ENCODE assay signal across 11 cellular contexts in genomic region chr7:867406-868188, GRCh38. TPM values are rescaled to one million over a fixed set of nuclear protein-coding genes. Genes with fewer than 3 reads are reported as not detected.
A peak's percentile ranks its signal among the peaks of the same experiment; 100 is the strongest.
DNase-seq lines count a peak whose midpoint lies in the region; ATAC-seq, FAIRE-seq and TF ChIP-seq lines count a peak whose summit lies in the region.
"Had no signal": no experiment of that assay in that cellular context is flagged by ENCODE, and none has a peak within 500 bp of the region (broad histone marks: within the 10 kb centered on the region; RNA-seq: fewer than 3 reads in every experiment).

No MANE protein-coding gene starts in this region.

- intact Hi-C loops in lower lobe of right lung (cut with DNase I), result no loop called here
- intact Hi-C loops in upper lobe of right lung (cut with DNase I), result no loop called here

- H3K9me3 ChIP-seq in MG63, result no peaks in the 10 kb centered on the region
- H3K9me3 ChIP-seq in lower lobe of right lung, result no peaks in the 10 kb centered on the region
- no peaks in the 10 kb centered on the region for H3K9me3 ChIP-seq in upper lobe of right lung
- H3K9me3 ChIP-seq: neutrophil, SJSA1 had no signal

- no peaks in the 10 kb centered on the region for H3K9me3 Mint-ChIP-seq in stimulated activated memory B cell treated with anti-CD40 and anti-IgM and Interleukin-4, amounts not matched to agents 10 μg/mL and 1 μg/mL and 100 μg/mL, for 72 hours
- H3K9me3 Mint-ChIP-seq: activated naive CD4-positive, alpha-beta T cell treated with anti-CD3 and anti-CD28 coated beads, Interleukin-2, amount 50 U/mL, for 72 hours had no signal

- peak; percentile 59 for FAIRE-seq in endometrium (lab: Jason Lieb, UNC)
- FAIRE-seq: GM18507 had no signal

- H3K36me3 ChIP-seq in MG63, result peaks cover 49% of the 10 kb centered on the region
- H3K36me3 ChIP-seq in lower lobe of right lung, result peaks cover 88% of the 10 kb centered on the region
- peaks cover 76% of the 10 kb centered on the region for H3K36me3 ChIP-seq in upper lobe of right lung
- H3K36me3 ChIP-seq: neutrophil had no signal

- H3K4me1 ChIP-seq in lower lobe of right lung (peaks cover 13% of the 10 kb centered on the region), upper lobe of right lung (peaks cover 12% of the 10 kb centered on the region)
- H3K4me1 ChIP-seq: SJSA1 had no signal

- no peak overlapping the region for H3K4me3 Mint-ChIP-seq in stimulated activated memory B cell treated with anti-CD40 and anti-IgM and Interleukin-4, amounts not matched to agents 10 μg/mL and 1 μg/mL and 100 μg/mL, for 72 hours

- ATAC-seq in lower lobe of right lung (peak; percentile 78 to 85), upper lobe of right lung (peak; percentile 80), HG03045 (IDR thresholded peaks at IDR 0.05; ENCODE audit: unreplicated experiment) (no peak)
- no peak for ATAC-seq in stimulated activated memory B cell treated with anti-CD40 and anti-IgM and Interleukin-4, amounts not matched to agents 10 μg/mL and 1 μg/mL and 100 μg/mL, for 72 hours

- H3K27ac Mint-ChIP-seq in stimulated activated memory B cell treated with anti-CD40 and anti-IgM and Interleukin-4, amounts not matched to agents 10 μg/mL and 1 μg/mL and 100 μg/mL, for 72 hours, result no peak overlapping the region

- CTCF ChIA-PET in HEK293T (lab: Yijun Ruan, JAX), result no interaction called here

- peaks cover 77% of the 10 kb centered on the region for H3K36me3 Mint-ChIP-seq in stimulated activated memory B cell treated with anti-CD40 and anti-IgM and Interleukin-4, amounts not matched to agents 10 μg/mL and 1 μg/mL and 100 μg/mL, for 72 hours

- POLR2A ChIA-PET in HEK293T (lab: Yijun Ruan, JAX), result no interaction called here

- H3K27ac ChIP-seq in lower lobe of right lung (peak overlapping the region; percentile 75), upper lobe of right lung (peak overlapping the region; percentile 74)
- H3K27ac ChIP-seq: neutrophil, SJSA1 had no signal

- H3K4me1 Mint-ChIP-seq in stimulated activated memory B cell treated with anti-CD40 and anti-IgM and Interleukin-4, amounts not matched to agents 10 μg/mL and 1 μg/mL and 100 μg/mL, for 72 hours, result no peaks in the 10 kb centered on the region

- TF ChIP-seq CTCF in lower lobe of right lung (IDR thresholded peaks at IDR 0.05) (no peak), upper lobe of right lung (IDR thresholded peaks at IDR 0.05) (no peak)

- no peaks in the 10 kb centered on the region for H3K27me3 Mint-ChIP-seq in stimulated activated memory B cell treated with anti-CD40 and anti-IgM and Interleukin-4, amounts not matched to agents 10 μg/mL and 1 μg/mL and 100 μg/mL, for 72 hours

- H3K4me3 ChIP-seq in MG63, result no peak overlapping the region
- no peak overlapping the region for H3K4me3 ChIP-seq in lower lobe of right lung
- no peak overlapping the region for H3K4me3 ChIP-seq in upper lobe of right lung
- H3K4me3 ChIP-seq: SJSA1 had no signal

- DNase-seq in MG63 (peak; percentile 31), lower lobe of right lung (peak; percentile 67), upper lobe of right lung (peak; percentile 70), HEK293T (ENCODE audit: extremely low spot score) (no peak)

- H3K27me3 ChIP-seq in MG63 (no peaks in the 10 kb centered on the region), lower lobe of right lung (ENCODE audit: low read depth) (no peaks in the 10 kb centered on the region), upper lobe of right lung (no peaks in the 10 kb centered on the region)
- H3K27me3 ChIP-seq: neutrophil, SJSA1 had no signal

TF ChIP-seq in HEK293T, 16 proteins besides CTCF, POLR2A, EP300 and RAD21:
- TF ChIP-seq TARDBP (IDR thresholded peaks at IDR 0.05) (no peak), ARNT (IDR thresholded peaks at IDR 0.05) (no peak), FOXK2 (IDR thresholded peaks at IDR 0.05) (no peak), HDGF (IDR thresholded peaks at IDR 0.05; ENCODE audit: borderline replicate concordance) (no peak), SUZ12 (IDR thresholded peaks at IDR 0.05) (no peak), FOXM1 (IDR thresholded peaks at IDR 0.05; ENCODE audit: borderline replicate concordance) (no peak), ELF4 (IDR thresholded peaks at IDR 0.05) (no peak), L3MBTL2 (conservative IDR thresholded peaks at IDR 0.05) (no peak), NFRKB (IDR thresholded peaks at IDR 0.05) (no peak), CTBP1 (IDR thresholded peaks at IDR 0.05; ENCODE audit: borderline replicate concordance) (no peak), LEF1 (IDR thresholded peaks at IDR 0.05; ENCODE audit: borderline replicate concordance) (no peak)

RNA-seq across cellular contexts. Expression of gene GET4, which starts 8.8 kb away (rescaled TPM):
- 58.2 and 58.9 TPM in 2 replicates for total RNA-seq in MG63 (2014; rRNA removed; shearing (Covaris generic); ENCODE audit: low replicate concordance)
- total RNA-seq in lower lobe of right lung, result 31.7 TPM
- total RNA-seq in upper lobe of right lung, result 35.1 TPM

RNA-seq across cellular contexts. Expression of gene SUN1, which starts 35.3 kb away (rescaled TPM):
- 109 and 157 TPM in 2 replicates for total RNA-seq in MG63 (2014; rRNA removed; shearing (Covaris generic); ENCODE audit: low replicate concordance)
- 111 TPM for total RNA-seq in lower lobe of right lung
- 127 TPM for total RNA-seq in upper lobe of right lung

Comparison
In these comparisons a context has a peak if more than half of its experiments do, and no peak if none do; other contexts are left out.
1. ATAC-seq: peak in lower lobe of right lung (2 of 2) and upper lobe of right lung (single experiment); none in HG03045 (single experiment) and stimulated activated memory B cell treated with anti-CD40 and anti-IgM and Interleukin-4, amounts not matched to agents 10 μg/mL and 1 μg/mL and 100 μg/mL, for 72 hours (single experiment).